In genomic region chr22:42688914-42689275, GRCh38 we compare ENCODE assay signal across 9 cellular contexts. TPM values are rescaled to one million over a fixed set of nuclear protein-coding genes. Genes with fewer than 3 reads are reported as not detected.
DNase-seq lines count a peak whose midpoint lies in the region; ATAC-seq and TF ChIP-seq lines count a peak whose summit lies in the region.
"Had no signal": no experiment of that assay in that cellular context is flagged by ENCODE, and none has a peak within 500 bp of the region (broad histone marks: within the 10 kb centered on the region; RNA-seq: fewer than 3 reads in every experiment).

No MANE protein-coding gene starts in this region.

- peak overlapping the region; percentile 95 to 98 for H3K27ac ChIP-seq in uterus

- H3K9me3 ChIP-seq in uterus: no peaks in the 10 kb centered on the region

- peaks cover 20 to 31% of the 10 kb centered on the region in 2 donors for H3K4me1 ChIP-seq in uterus

- H3K4me3 ChIP-seq in uterus: no peak overlapping the region

- no peak for TF ChIP-seq CTCF in omental fat pad (IDR thresholded peaks at IDR 0.05)
- no peak for TF ChIP-seq CTCF in uterus (IDR thresholded peaks at IDR 0.05)

- ATAC-seq in esophagus mucosa (peak; percentile 16), omental fat pad (ENCODE audit: low FRiP score) (peak; percentile 19)

- DNase-seq in NCI-H2171 treated with DMSO at 0.1 percent for 48 hours (lab: John Stamatoyannopoulos, UW): peak; percentile 74
- no peak for DNase-seq in NCI-H2171 (lab: John Stamatoyannopoulos, UW)
- DNase-seq in omental fat pad (ENCODE audit: low spot score): no peak
- peak in 1 of 2 donors; percentile 51 for DNase-seq in uterus
- DNase-seq in ureter (ENCODE audit: low spot score): no peak
- DNase-seq in activated T-cell treated with anti-CD3 and anti-CD28 coated beads for 4 hours: no peak
- DNase-seq in DMS53 (lab: John Stamatoyannopoulos, UW): no peak
- DNase-seq: 8988T had no signal

- TF ChIP-seq POLR2A in uterus (IDR thresholded peaks at IDR 0.05): no peak

- intact Hi-C loops in uterus (cut with DNase I; ENCODE audit: low total_unique reads): no loop called here

- no peaks in the 10 kb centered on the region for H3K27me3 ChIP-seq in uterus

- H3K36me3 ChIP-seq in uterus: no peaks in the 10 kb centered on the region

RNA-seq across cellular contexts. Expression of gene A4GALT, which starts 31.8 kb away (rescaled TPM):
- total RNA-seq in esophagus mucosa (14.3 TPM), omental fat pad (10 to 100 TPM; 10.8 to 42.2 (median 20.1) TPM), uterus (10 to 100 TPM in 3 of 4 donors, 1 to 10 TPM in 1; 4.4 to 100.0 (median 19.6) TPM), ureter (57.9 TPM)

RNA-seq across cellular contexts. Expression of gene CYB5R3, which starts 39.7 kb away (rescaled TPM):
- total RNA-seq in esophagus mucosa (101 TPM), omental fat pad (100 to 1,000 TPM; 125 to 212 (median 152) TPM), uterus (100 to 1,000 TPM in 1 of 4 donors, 10 to 100 TPM in 3; 34.0 to 225 (median 51.7) TPM), ureter (243 TPM)

RNA-seq across cellular contexts. Expression of gene ATP5MGL, which starts 48.5 kb away (rescaled TPM):
- total RNA-seq in esophagus mucosa: 0.68 TPM
- total RNA-seq in omental fat pad: not detected
- under 1 TPM in 1 of 4 donors, not detected in 3; 0.79 TPM for total RNA-seq in uterus
- 1.4 TPM for total RNA-seq in ureter
